ENCODE assay signal across 8 cellular contexts in genomic region chr16:50153648-50154368, GRCh38. TPM values are rescaled to one million over a fixed set of nuclear protein-coding genes. Genes with fewer than 3 reads are reported as not detected.
A peak's percentile ranks its signal among the peaks of the same experiment; 100 is the strongest.
DNase-seq lines count a peak whose midpoint lies in the region; ATAC-seq and TF ChIP-seq lines count a peak whose summit lies in the region.

No MANE protein-coding gene starts in this region.

- H3K36me3 ChIP-seq in BE2C (no peaks in the 10 kb centered on the region), vagina (no peaks in the 10 kb centered on the region)

- peaks cover 21% of the 10 kb centered on the region for H3K4me1 Mint-ChIP-seq in WTC11
- H3K4me1 Mint-ChIP-seq in natural killer cell = peaks cover 35 to 36% of the 10 kb centered on the region in 2 donors

- H3K27ac Mint-ChIP-seq in WTC11 = no peak overlapping the region
- H3K27ac Mint-ChIP-seq in natural killer cell = peak overlapping the region; percentile 46 to 83

- DNase-seq in BE2C = peak; percentile 44
- peak; percentile 31 for DNase-seq in GM19238 (ENCODE audit: insufficient read length, low spot score)
- DNase-seq in WTC11 (ENCODE audit: low spot score) = peak; percentile 32
- DNase-seq in natural killer cell = peak; percentile 53
- no peak for DNase-seq in vagina (ENCODE audit: extremely low spot score in 2 of 2)
- DNase-seq in medulla oblongata (ENCODE audit: extremely low spot score) = no peak

- no peaks in the 10 kb centered on the region for H3K9me3 Mint-ChIP-seq in WTC11
- no peaks in the 10 kb centered on the region for H3K9me3 Mint-ChIP-seq in natural killer cell

- TF ChIP-seq CTCF in BE2C (IDR thresholded peaks at IDR 0.05; ENCODE audit: low read depth, low read length) = no peak
- TF ChIP-seq CTCF in WTC11 (IDR thresholded peaks at IDR 0.05) = no peak
- no peak for TF ChIP-seq CTCF in natural killer cell (IDR thresholded peaks at IDR 0.05)
- TF ChIP-seq CTCF in vagina (IDR thresholded peaks at IDR 0.05) = no peak

- H3K9me3 ChIP-seq in BE2C = no peaks in the 10 kb centered on the region
- no peaks in the 10 kb centered on the region for H3K9me3 ChIP-seq in vagina

- H3K36me3 Mint-ChIP-seq in WTC11 (no peaks in the 10 kb centered on the region), natural killer cell (no peaks in the 10 kb centered on the region)

- CTCF ChIA-PET in WTC11 (lab: Charles Lee) = no interaction called here

- POLR2A ChIA-PET in WTC11 (lab: Charles Lee) = no interaction called here

- 0 out of 2 replicates have a peak, but pooled peaks cover 4% of the 10 kb centered on the region for H3K4me1 ChIP-seq in BE2C
- peaks cover 41% of the 10 kb centered on the region for H3K4me1 ChIP-seq in vagina

- ATAC-seq in HG03432 (IDR thresholded peaks at IDR 0.05; ENCODE audit: unreplicated experiment) (peak; percentile 14), WTC11 (no peak), esophagus mucosa (peak; percentile 4), natural killer cell (peak in 2 of 3 donors; percentile 6 to 7)

- no peaks in the 10 kb centered on the region for H3K27me3 ChIP-seq in BE2C
- H3K27me3 ChIP-seq in vagina = no peaks in the 10 kb centered on the region

- H3K4me3 Mint-ChIP-seq in WTC11 (peak overlapping the region; percentile 81), natural killer cell (peak overlapping the region; percentile 90)

- H3K27me3 Mint-ChIP-seq in WTC11 (ENCODE audit: low read depth) = peaks cover 3% of the 10 kb centered on the region; the same call in 1 of the 2 replicates
- H3K27me3 Mint-ChIP-seq in natural killer cell (ENCODE audit: low read depth in 2 of 2) = no peaks in the 10 kb centered on the region

- TF ChIP-seq POLR2A in vagina (IDR thresholded peaks at IDR 0.05) = no peak

- peak overlapping the region; percentile 77 for H3K27ac ChIP-seq in vagina

- H3K4me3 ChIP-seq in BE2C (ENCODE audit: low read depth, low read length) = peak overlapping the region; percentile 94
- H3K4me3 ChIP-seq in vagina = peak overlapping the region; percentile 85 to 88

- intact Hi-C loops in natural killer cell (cut with micrococcal nuclease) = loop anchor here (2.0 to 5.0 kb wide), 3 partner anchors 87 to 183 kb away; partner anchors contain the start of gene CNEP1R1
- intact Hi-C loops in vagina (cut with DNase I) = loop anchor here (5.0 kb wide), 1 partner anchor 48 kb away; no protein-coding TSS in a partner anchor

TF ChIP-seq in WTC11, 78 proteins besides CTCF, POLR2A, EP300 and RAD21 (continues in another document):
- no peak for TF ChIP-seq ERG (CRISPR knock-in tag; IDR thresholded peaks at IDR 0.05)
- TF ChIP-seq ZBTB43 (CRISPR knock-in tag; IDR thresholded peaks at IDR 0.05) = no peak
- peak; percentile 17; the same call in 1 of the 2 replicates for TF ChIP-seq GABPB1 (CRISPR knock-in tag; IDR thresholded peaks at IDR 0.05)
- TF ChIP-seq ZNF219 (CRISPR knock-in tag; IDR thresholded peaks at IDR 0.05; ENCODE audit: borderline replicate concordance) = no peak
- TF ChIP-seq NFYB (CRISPR knock-in tag; conservative IDR thresholded peaks at IDR 0.05; ENCODE audit: low read depth) = no peak
- no peak for TF ChIP-seq AR (CRISPR knock-in tag; IDR thresholded peaks at IDR 0.05)
- TF ChIP-seq FOXP1 (CRISPR knock-in tag; IDR thresholded peaks at IDR 0.05; ENCODE audit: borderline replicate concordance) = peak; percentile 67; the same call in 1 of the 2 replicates
- no peak for TF ChIP-seq ATF2 (CRISPR knock-in tag; IDR thresholded peaks at IDR 0.05; ENCODE audit: borderline replicate concordance, low read depth)
- no peak for TF ChIP-seq ZNF425 (CRISPR knock-in tag; conservative IDR thresholded peaks at IDR 0.05)
- no peak for TF ChIP-seq ZNF121 (CRISPR knock-in tag; IDR thresholded peaks at IDR 0.05)
- no peak for TF ChIP-seq ATF3 (CRISPR knock-in tag; conservative IDR thresholded peaks at IDR 0.05)
- no peak for TF ChIP-seq ZNF416 (CRISPR knock-in tag; IDR thresholded peaks at IDR 0.05)
- TF ChIP-seq SP1 (CRISPR knock-in tag; conservative IDR thresholded peaks at IDR 0.05) = no peak
- no peak for TF ChIP-seq NFATC4 (CRISPR knock-in tag; IDR thresholded peaks at IDR 0.05)
- TF ChIP-seq JAZF1 (CRISPR knock-in tag; IDR thresholded peaks at IDR 0.05) = no peak
- no peak for TF ChIP-seq ZNF263 (CRISPR knock-in tag; IDR thresholded peaks at IDR 0.05; ENCODE audit: low read depth)
- no peak for TF ChIP-seq ZNF671 (CRISPR knock-in tag; IDR thresholded peaks at IDR 0.05)

RNA-seq across cellular contexts. Expression of gene TENT4B, which starts 0.7 kb away (rescaled TPM):
- 8.6 TPM for polyA plus RNA-seq in BE2C (2012; ENCODE audit: insufficient read depth, insufficient read length, low read depth)
- 12.7 to 14.3 TPM (median 13.6 TPM) in 3 replicates for total RNA-seq in WTC11 (2021)
- total RNA-seq in esophagus mucosa = 6.7 TPM
- total RNA-seq in natural killer cell = 10 to 100 TPM; 37.5 to 48.7 (median 44.4) TPM
- 14.0 TPM for total RNA-seq in vagina

Comparison
In these comparisons a context has a peak if more than half of its experiments do, and no peak if none do; other contexts are left out.
1. DNase-seq: peak in BE2C (single experiment), GM19238 (single experiment), WTC11 (single experiment) and natural killer cell (single experiment); none in vagina (0 of 2) and medulla oblongata (single experiment).